Comparison of ENCODE assay signal across 9 cellular contexts in genomic region chr17:8123695-8124349, GRCh38.
A peak's percentile ranks its signal among the peaks of the same experiment; 100 is the strongest.
DNase-seq lines count a peak whose midpoint lies in the region; ATAC-seq and TF ChIP-seq lines count a peak whose summit lies in the region.
"Had no signal": no experiment of that assay in that cellular context is flagged by ENCODE, and none has a peak within 500 bp of the region (broad histone marks: within the 10 kb centered on the region; RNA-seq: fewer than 3 reads in every experiment).

Gene HES7 (minus strand): TSS chr17:8124106. CDS start chr17:8124084, 22 bp downstream.

- H3K79me2 ChIP-seq in OCI-LY3 (ENCODE audit: low read length) (no peaks in the 10 kb centered on the region), parathyroid adenoma (no peaks in the 10 kb centered on the region)

- H3K4me3 ChIP-seq in OCI-LY3 (ENCODE audit: low read length): peak within 1 kb of the TSS; percentile 100
- peak within 1 kb of the TSS; percentile 6 for H3K4me3 ChIP-seq in endocrine pancreas (ENCODE audit: control insufficient read depth, insufficient read depth, low read length)
- H3K4me3 ChIP-seq in parathyroid adenoma (ENCODE audit: low read depth, low read length): peak within 1 kb of the TSS; percentile 80

- H3K4me2 ChIP-seq in OCI-LY3 (ENCODE audit: low read length) (peak within 1 kb of the TSS; percentile 99), parathyroid adenoma (ENCODE audit: low read length) (peak within 1 kb of the TSS; percentile 82)

- peak within 1 kb of the TSS; percentile 80 for H3K9ac ChIP-seq in OCI-LY3 (ENCODE audit: low read length)
- peak within 1 kb of the TSS; percentile 56 for H3K9ac ChIP-seq in endocrine pancreas (ENCODE audit: control insufficient read depth, insufficient read depth, low read length)
- no peak within 1 kb of the TSS for H3K9ac ChIP-seq in parathyroid adenoma

- no peaks in the 10 kb centered on the region for H4K20me1 ChIP-seq in OCI-LY3 (ENCODE audit: insufficient read depth, low read length)

- no peaks in the 10 kb centered on the region for H3K36me3 ChIP-seq in OCI-LY3 (replicated peaks; ENCODE audit: low read depth, low read length)
- no peaks in the 10 kb centered on the region for H3K36me3 ChIP-seq in endocrine pancreas (ENCODE audit: control insufficient read depth, insufficient read depth, low read length)
- no peaks in the 10 kb centered on the region for H3K36me3 ChIP-seq in parathyroid adenoma (ENCODE audit: control insufficient read depth, insufficient read depth, low read length)
- H3K36me3 ChIP-seq: thyroid gland had no signal

- H3K4me1 ChIP-seq in OCI-LY3 (ENCODE audit: low read length) (peaks cover 12% of the 10 kb centered on the region; the same call in 1 of the 2 replicates), endocrine pancreas (ENCODE audit: control insufficient read depth, insufficient read depth, low read length) (no peaks in the 10 kb centered on the region), parathyroid adenoma (peaks cover 39% of the 10 kb centered on the region)

- ATAC-seq in GM19324 (IDR thresholded peaks at IDR 0.05; ENCODE audit: low FRiP score, unreplicated experiment): no peak
- ATAC-seq in GM19463 (IDR thresholded peaks at IDR 0.05; ENCODE audit: unreplicated experiment): no peak
- no peak for ATAC-seq in HG03095 (IDR thresholded peaks at IDR 0.05; ENCODE audit: unreplicated experiment)

- peak; percentile 70 for DNase-seq in NCI-H748 (lab: John Stamatoyannopoulos, UW; ENCODE audit: unreplicated experiment)
- DNase-seq in NCI-H748 treated with DMSO at 0.1 percent for 48 hours (lab: John Stamatoyannopoulos, UW): no peak

- H3K9me3 ChIP-seq in OCI-LY3 (ENCODE audit: insufficient read depth, low read length) (no peaks in the 10 kb centered on the region), endocrine pancreas (ENCODE audit: control insufficient read depth, low read length) (no peaks in the 10 kb centered on the region), parathyroid adenoma (ENCODE audit: control insufficient read depth, low read length) (no peaks in the 10 kb centered on the region)
- H3K9me3 ChIP-seq: thyroid gland had no signal

- H3K27ac ChIP-seq in OCI-LY3 (ENCODE audit: low read length): no peak within 1 kb of the TSS
- H3K27ac ChIP-seq in parathyroid adenoma: no peak within 1 kb of the TSS

- H2AFZ ChIP-seq in OCI-LY3 (ENCODE audit: low read depth, low read length) (peak within 1 kb of the TSS; percentile 80; the same call in 1 of the 2 replicates), parathyroid adenoma (peak within 1 kb of the TSS; percentile 87)

- H3K27me3 ChIP-seq in OCI-LY3 (ENCODE audit: low read depth, low read length) (no peaks in the 10 kb centered on the region), endocrine pancreas (ENCODE audit: control insufficient read depth, insufficient read depth, low read length) (no peaks in the 10 kb centered on the region), parathyroid adenoma (ENCODE audit: control insufficient read depth, insufficient read depth, low read length) (peaks cover 2% of the 10 kb centered on the region)

- TF ChIP-seq CTCF in OCI-LY3 (IDR thresholded peaks at IDR 0.05; ENCODE audit: low read depth, low read length): no peak
- no peak for TF ChIP-seq CTCF in parathyroid adenoma (IDR thresholded peaks at IDR 0.05)

Comparison
In these comparisons a context has a peak if more than half of its experiments do, and no peak if none do; other contexts are left out.
1. H3K4me3 ChIP-seq: peak in every context shown above with its lines; median percentile 100 in OCI-LY3; 80 in parathyroid adenoma; 6 in endocrine pancreas.